ENCODE assay signal across 7 cellular contexts in the genomic region with DNA sequence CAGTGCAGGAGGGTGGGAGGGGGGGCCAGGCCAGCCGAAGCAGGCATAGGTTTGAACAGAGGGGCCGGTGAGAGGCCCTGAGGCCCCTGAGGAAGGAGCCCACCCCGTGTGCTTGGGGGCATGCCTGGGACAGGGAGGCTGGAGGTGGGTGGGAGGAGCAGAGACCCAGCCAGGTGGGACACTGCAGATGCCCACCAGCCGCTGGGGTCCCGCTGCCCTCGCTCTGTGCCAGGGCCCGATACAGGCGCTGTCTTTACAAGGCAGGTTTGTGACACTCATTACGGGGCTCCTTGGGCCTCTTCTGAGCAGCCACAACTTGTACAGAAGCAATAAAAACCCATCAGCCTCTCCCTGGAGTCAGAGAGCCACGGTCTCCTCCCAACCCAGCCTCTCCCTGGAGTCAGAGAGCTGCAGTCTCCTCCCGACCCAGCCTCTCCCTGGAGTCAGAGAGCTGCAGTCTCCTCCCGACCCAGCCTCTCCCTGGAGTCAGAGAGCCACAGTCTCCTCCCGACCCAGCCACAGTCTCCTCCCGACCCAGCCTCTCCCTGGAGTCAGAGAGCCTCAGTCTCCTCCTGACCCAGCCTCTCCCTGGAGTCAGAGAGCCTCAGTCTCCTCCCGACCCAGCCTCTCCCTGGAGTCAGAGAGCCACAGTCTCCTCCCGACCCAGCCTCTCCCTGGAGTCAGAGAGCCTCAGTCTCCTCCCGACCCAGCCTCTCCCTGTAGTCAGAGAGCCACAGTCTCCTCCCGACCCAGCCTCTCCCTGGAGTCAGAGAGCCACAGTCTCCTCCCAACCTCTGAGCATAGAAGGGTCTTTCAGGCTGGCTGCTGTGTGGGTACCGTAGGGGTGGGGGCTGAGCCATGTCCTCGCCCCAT. TPM values are rescaled to one million over a fixed set of nuclear protein-coding genes. Genes with fewer than 3 reads are reported as not detected.
A peak's percentile ranks its signal among the peaks of the same experiment; 100 is the strongest.
DNase-seq lines count a peak whose midpoint lies in the region; ATAC-seq and TF ChIP-seq lines count a peak whose summit lies in the region.
"Not testable (repeated sequence)": the region's sequence is repeated elsewhere in the genome, so short reads cannot be mapped to it uniquely, and the experiment has no call there.

No MANE protein-coding gene starts in this region.

- H3K27me3 ChIP-seq in BLaER1 treated with 17β-estradiol and CSF1 and Interleukin-3, amounts not matched to agents 10 nM and 100 nM, result peaks cover 0 to 15% (median 0%) of the 10 kb centered on the region in 11 experiments; a peak in 4 of 22 replicates

- not testable (repeated sequence) for ATAC-seq in WTC11; central memory CD8-positive, alpha-beta T cell (replicated peaks; ENCODE audit: extremely low read depth, poor library complexity, severe bottlenecking); stimulated activated effector memory CD8-positive, alpha-beta T cell treated with anti-CD3 and anti-CD28 coated beads, Interleukin-12 subunit alpha, Interleukin-12 subunit beta, amount 100 ng/mL, for 72 hours
- peak; percentile 19 for ATAC-seq in left colon

- H3K36me3 ChIP-seq in BLaER1 treated with 17β-estradiol and CSF1 and Interleukin-3, amounts not matched to agents 10 nM and 100 nM; HEK293 (ENCODE audit: control insufficient read depth in 2 of 2, insufficient read depth in 1 of 2, low read length in 2 of 2): not testable (repeated sequence)

- H3K9me3 ChIP-seq in BLaER1 treated with 17β-estradiol and CSF1 and Interleukin-3, amounts not matched to agents 10 nM and 100 nM (replicated peaks in 1 of 11); HEK293 (ENCODE audit: control insufficient read depth, insufficient read depth, low read depth, low read length): not testable (repeated sequence)

- not testable (repeated sequence) for TF ChIP-seq CTCF in HEK293 (tag by site-specific recombination; IDR thresholded peaks at IDR 0.05); WTC11 (IDR thresholded peaks at IDR 0.05)

- H3K4me3 Mint-ChIP-seq in WTC11; stimulated activated effector memory CD8-positive, alpha-beta T cell treated with anti-CD3 and anti-CD28 coated beads, Interleukin-12 subunit alpha, Interleukin-12 subunit beta, amount 100 ng/mL, for 72 hours: not testable (repeated sequence)
- peak overlapping the region; percentile 4 for H3K4me3 Mint-ChIP-seq in central memory CD8-positive, alpha-beta T cell

- not testable (repeated sequence) for H3K27ac Mint-ChIP-seq in WTC11
- peak overlapping the region; percentile 24 for H3K27ac Mint-ChIP-seq in central memory CD8-positive, alpha-beta T cell (ENCODE audit: low read depth)
- peak overlapping the region; percentile 87 for H3K27ac Mint-ChIP-seq in stimulated activated effector memory CD8-positive, alpha-beta T cell treated with anti-CD3 and anti-CD28 coated beads, Interleukin-12 subunit alpha, Interleukin-12 subunit beta, amount 100 ng/mL, for 72 hours

- intact Hi-C loops in left colon (cut with DNase I, micrococcal nuclease), result not testable (repeated sequence)

- CTCF ChIA-PET in HEK293 (lab: Yijun Ruan, JAX); WTC11 (lab: Charles Lee): not testable (repeated sequence)

- not testable (repeated sequence) for H3K4me1 Mint-ChIP-seq in WTC11
- peaks cover 26% of the 10 kb centered on the region for H3K4me1 Mint-ChIP-seq in central memory CD8-positive, alpha-beta T cell
- peaks cover 43% of the 10 kb centered on the region for H3K4me1 Mint-ChIP-seq in stimulated activated effector memory CD8-positive, alpha-beta T cell treated with anti-CD3 and anti-CD28 coated beads, Interleukin-12 subunit alpha, Interleukin-12 subunit beta, amount 100 ng/mL, for 72 hours

- TF ChIP-seq EP300 in Ishikawa (IDR thresholded peaks at IDR 0.05; ENCODE audit: borderline replicate concordance), result not testable (repeated sequence)

- peaks cover 24 to 94% (median 86%) of the 10 kb centered on the region in 10 experiments for H3K4me1 ChIP-seq in BLaER1 treated with 17β-estradiol and CSF1 and Interleukin-3, amounts not matched to agents 10 nM and 100 nM
- not testable (repeated sequence) for H3K4me1 ChIP-seq in HEK293 (ENCODE audit: control insufficient read depth, insufficient read depth, low read length)

- DNase-seq in WTC11 (ENCODE audit: low spot score), result peak; percentile 53
- not testable (repeated sequence) for DNase-seq in central memory CD8-positive, alpha-beta T cell (ENCODE audit: low spot score in 2 of 2); left colon; stimulated activated effector memory CD8-positive, alpha-beta T cell treated with anti-CD3 and anti-CD28 coated beads, Interleukin-12 subunit alpha, Interleukin-12 subunit beta, amount 100 ng/mL, for 72 hours (ENCODE audit: low spot score in 2 of 2)

- H3K9ac ChIP-seq in BLaER1 treated with 17β-estradiol and CSF1 and Interleukin-3, amounts not matched to agents 10 nM and 100 nM, result peak overlapping the region in 4 of 11 experiments; percentile 15 to 54 (median 40); a peak in 4 of 22 replicates

- peaks cover 5 to 97% (median 61%) of the 10 kb centered on the region in 11 experiments; a peak in 19 of 22 replicates for H4K20me1 ChIP-seq in BLaER1 treated with 17β-estradiol and CSF1 and Interleukin-3, amounts not matched to agents 10 nM and 100 nM

- peaks cover 46% of the 10 kb centered on the region for H3K9me3 Mint-ChIP-seq in WTC11
- peaks cover 16% of the 10 kb centered on the region for H3K9me3 Mint-ChIP-seq in central memory CD8-positive, alpha-beta T cell
- not testable (repeated sequence) for H3K9me3 Mint-ChIP-seq in stimulated activated effector memory CD8-positive, alpha-beta T cell treated with anti-CD3 and anti-CD28 coated beads, Interleukin-12 subunit alpha, Interleukin-12 subunit beta, amount 100 ng/mL, for 72 hours

- H3K36me3 Mint-ChIP-seq in WTC11, result peaks cover 49% of the 10 kb centered on the region
- not testable (repeated sequence) for H3K36me3 Mint-ChIP-seq in central memory CD8-positive, alpha-beta T cell (ENCODE audit: insufficient read depth); stimulated activated effector memory CD8-positive, alpha-beta T cell treated with anti-CD3 and anti-CD28 coated beads, Interleukin-12 subunit alpha, Interleukin-12 subunit beta, amount 100 ng/mL, for 72 hours

- not testable (repeated sequence) for TF ChIP-seq RAD21 in Ishikawa (IDR thresholded peaks at IDR 0.05; ENCODE audit: low read depth)

- peak overlapping the region in 9 of 11 experiments; percentile 36 to 94 (median 76); a peak in 16 of 22 replicates for H3K4me2 ChIP-seq in BLaER1 treated with 17β-estradiol and CSF1 and Interleukin-3, amounts not matched to agents 10 nM and 100 nM

- POLR2A ChIA-PET in HEK293 (lab: Yijun Ruan, JAX); WTC11 (lab: Charles Lee): not testable (repeated sequence)

- H3K4me3 ChIP-seq in BLaER1 treated with 17β-estradiol and CSF1 and Interleukin-3, amounts not matched to agents 10 nM and 100 nM; HEK293 (ENCODE audit: low read depth, low read length): not testable (repeated sequence)

- H3K27ac ChIP-seq in BLaER1 treated with 17β-estradiol and CSF1 and Interleukin-3, amounts not matched to agents 10 nM and 100 nM, result peak overlapping the region in 2 of 11 experiments; percentile 36 to 38; a peak in 4 of 22 replicates
- not testable (repeated sequence) for H3K27ac ChIP-seq in HEK293 (ENCODE audit: extremely low read depth, low read depth, low read length)

- H3K27me3 Mint-ChIP-seq in WTC11 (ENCODE audit: low read depth), result peaks cover 70% of the 10 kb centered on the region
- not testable (repeated sequence) for H3K27me3 Mint-ChIP-seq in central memory CD8-positive, alpha-beta T cell

TF ChIP-seq in HEK293, 187 proteins besides CTCF, POLR2A, EP300 and RAD21:
- peak; percentile 100; the same call in 1 of the 2 replicates for TF ChIP-seq TRIM28 (IDR thresholded peaks at IDR 0.05; ENCODE audit: borderline replicate concordance, low read length)
- peak; percentile 92 for TF ChIP-seq SETDB1 (IDR thresholded peaks at IDR 0.05; ENCODE audit: insufficient read length, low read length)

TF ChIP-seq in Ishikawa, 13 proteins besides CTCF, POLR2A, EP300 and RAD21:
- TF ChIP-seq, protein P1, sequence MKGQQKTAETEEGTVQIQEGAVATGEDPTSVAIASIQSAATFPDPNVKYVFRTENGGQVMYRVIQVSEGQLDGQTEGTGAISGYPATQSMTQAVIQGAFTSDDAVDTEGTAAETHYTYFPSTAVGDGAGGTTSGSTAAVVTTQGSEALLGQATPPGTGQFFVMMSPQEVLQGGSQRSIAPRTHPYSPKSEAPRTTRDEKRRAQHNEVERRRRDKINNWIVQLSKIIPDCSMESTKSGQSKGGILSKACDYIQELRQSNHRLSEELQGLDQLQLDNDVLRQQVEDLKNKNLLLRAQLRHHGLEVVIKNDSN (IDR thresholded peaks at IDR 0.05), result peak; percentile 34; the same call in 1 of the 2 replicates
TF ChIP-seq in Ishikawa: peak in this region for 1; not testable (repeated sequence) for 12.

RNA-seq across cellular contexts. Expression of gene FBRSL1, which starts 43.0 kb away (rescaled TPM):
- 120 to 129 TPM (median 126 TPM) in 3 replicates for total RNA-seq in WTC11 (2021)
- total RNA-seq in left colon, result 10 to 100 TPM; 63.1 to 82.6 TPM
